Comparison of ENCODE assay signal across 1 cellular context in genomic region chr20:40486297-40486696, GRCh38.
TF ChIP-seq lines count a peak whose summit lies in the region.

No MANE protein-coding gene starts in this region.

TF ChIP-seq in GM12878, 131 proteins besides CTCF, POLR2A, EP300 and RAD21 (continued from another document):
- TF ChIP-seq MXI1 (IDR thresholded peaks at IDR 0.05; ENCODE audit: low read depth, low read length), result no peak
- no peak for TF ChIP-seq MLLT1 (IDR thresholded peaks at IDR 0.05)
- TF ChIP-seq SMAD1 (IDR thresholded peaks at IDR 0.05; ENCODE audit: low read depth, partially characterized antibody), result no peak
- TF ChIP-seq WRNIP1 (IDR thresholded peaks at IDR 0.05; ENCODE audit: borderline replicate concordance, low read depth, low read length), result no peak
- no peak for TF ChIP-seq SP1 (IDR thresholded peaks at IDR 0.05; ENCODE audit: low read depth, low read length)
- TF ChIP-seq RCOR1 (conservative IDR thresholded peaks at IDR 0.05; ENCODE audit: low read depth, low read length), result no peak
- no peak for TF ChIP-seq ATF2 (IDR thresholded peaks at IDR 0.05; ENCODE audit: low read length)
- no peak for TF ChIP-seq EED (IDR thresholded peaks at IDR 0.05; ENCODE audit: low read depth)
- no peak for TF ChIP-seq SUZ12 (IDR thresholded peaks at IDR 0.05; ENCODE audit: unreplicated experiment)
- no peak for TF ChIP-seq PAX8 (IDR thresholded peaks at IDR 0.05)
TF ChIP-seq in GM12878: peak in this region for 0.
